23 cellular contexts compared by ENCODE assay signal in genomic region chr5:167726641-167727040, GRCh38.
A peak's percentile ranks its signal among the peaks of the same experiment; 100 is the strongest.
DNase-seq lines count a peak whose midpoint lies in the region; ATAC-seq, FAIRE-seq and TF ChIP-seq lines count a peak whose summit lies in the region.
"Had no signal": no experiment of that assay in that cellular context is flagged by ENCODE, and none has a peak within 500 bp of the region (broad histone marks: within the 10 kb centered on the region; RNA-seq: fewer than 3 reads in every experiment).

No MANE protein-coding gene starts in this region.

- TF ChIP-seq CTCF in GM23338 (conservative IDR thresholded peaks at IDR 0.05; ENCODE audit: low read depth in 2 of 2) (no peak), astrocyte (IDR thresholded peaks at IDR 0.05; ENCODE audit: insufficient read depth, low read depth, low read length) (no peak)

- H3K27me3 ChIP-seq in GM23338 (ENCODE audit: insufficient read depth), result no peaks in the 10 kb centered on the region
- no peaks in the 10 kb centered on the region for H3K27me3 ChIP-seq in astrocyte (ENCODE audit: insufficient read depth, low read length)
- H3K27me3 ChIP-seq: BE2C had no signal

- peak overlapping the region; percentile 76 for H3K27ac ChIP-seq in GM23338 (ENCODE audit: low read depth)
- H3K27ac ChIP-seq in astrocyte (ENCODE audit: low read depth, low read length), result no peak overlapping the region
- H3K27ac ChIP-seq: HL-60, KMS-11 had no signal

- H4K20me1 ChIP-seq in GM23338 (replicated peaks; ENCODE audit: insufficient read depth), result no peaks in the 10 kb centered on the region
- H4K20me1 ChIP-seq in astrocyte (ENCODE audit: insufficient read depth, low read length), result no peaks in the 10 kb centered on the region

- H3K27me3 Mint-ChIP-seq in GM23338 (ENCODE audit: insufficient read depth, low read depth, poor library complexity), result peaks cover 5% of the 10 kb centered on the region
- no peaks in the 10 kb centered on the region for H3K27me3 Mint-ChIP-seq in astrocyte (ENCODE audit: low read depth, unreplicated experiment)
- H3K27me3 Mint-ChIP-seq: CD4-positive, CD25-positive, alpha-beta regulatory T cell; CD8-positive, alpha-beta memory T cell had no signal

- H3K36me3 Mint-ChIP-seq in GM23338 (ENCODE audit: low read depth) (peaks cover 4% of the 10 kb centered on the region; the same call in 2 of the 3 replicates), astrocyte (ENCODE audit: low read depth, unreplicated experiment) (peaks cover 10% of the 10 kb centered on the region)
- H3K36me3 Mint-ChIP-seq: CD4-positive, CD25-positive, alpha-beta regulatory T cell; CD8-positive, alpha-beta memory T cell had no signal

- no peak overlapping the region for H3K4me3 ChIP-seq in GM23338
- no peak overlapping the region for H3K4me3 ChIP-seq in astrocyte (ENCODE audit: insufficient read depth, low read depth, low read length)
- H3K4me3 ChIP-seq: GM12878 had no signal

- H3K4me1 ChIP-seq in GM23338 (ENCODE audit: insufficient read depth), result peaks cover 43% of the 10 kb centered on the region
- peaks cover 11% of the 10 kb centered on the region for H3K4me1 ChIP-seq in astrocyte (ENCODE audit: insufficient read depth, low read length)
- H3K4me1 ChIP-seq: BE2C had no signal

- H3K9ac ChIP-seq in astrocyte (ENCODE audit: low read length), result no peak overlapping the region
- H3K9ac ChIP-seq: KMS-11 had no signal

- DNase-seq in AG20443 (ENCODE audit: low spot score), result peak; percentile 32
- peak; percentile 73 for DNase-seq in GM23338 (ENCODE audit: low spot score)
- peak; percentile 49 for DNase-seq in astrocyte (ENCODE audit: low read depth)
- peak; percentile 28 for DNase-seq in iPS DF 19.7 (ENCODE audit: low read depth, low spot score)
- no peak for DNase-seq in NCI-H2107 (lab: John Stamatoyannopoulos, UW)
- no peak for DNase-seq in stimulated activated CD8-positive, alpha-beta memory T cell treated with anti-CD3 and anti-CD28 coated beads, Interleukin-4, amount 100 ng/mL, for 48 hours
- no peak for DNase-seq in HCEC 1CT
- DNase-seq: 8988T; BE2C; C1 segment of cervical spinal cord; CD4-positive, CD25-positive, alpha-beta regulatory T cell; CD8-positive, alpha-beta memory T cell; COR-L47; DMS 273 treated with DMSO at 0.1 percent for 48 hours; DMS53; DND-41; GDM1; HFFc6 had no signal

- H3K27ac Mint-ChIP-seq in GM23338 (no peak overlapping the region), astrocyte (ENCODE audit: unreplicated experiment) (no peak overlapping the region)
- H3K27ac Mint-ChIP-seq: CD4-positive, CD25-positive, alpha-beta regulatory T cell; CD8-positive, alpha-beta memory T cell; HFFc6 had no signal

- H2AFZ ChIP-seq in GM23338 (no peak overlapping the region), astrocyte (ENCODE audit: low read depth, low read length) (no peak overlapping the region)

- H3K4me2 ChIP-seq in GM23338, result no peak overlapping the region
- H3K4me2 ChIP-seq in astrocyte (ENCODE audit: low read length), result no peak overlapping the region
- H3K4me2 ChIP-seq: KMS-11 had no signal

- FAIRE-seq in astrocyte (lab: Jason Lieb, UNC), result no peak
- FAIRE-seq: GM12878 had no signal

- H3K4me3 Mint-ChIP-seq in GM23338, result no peak overlapping the region
- no peak overlapping the region for H3K4me3 Mint-ChIP-seq in astrocyte (ENCODE audit: unreplicated experiment)
- H3K4me3 Mint-ChIP-seq: CD4-positive, CD25-positive, alpha-beta regulatory T cell; CD8-positive, alpha-beta memory T cell; HFFc6 had no signal

- no peaks in the 10 kb centered on the region for H3F3A ChIP-seq in GM23338 (replicated peaks; ENCODE audit: low read depth)

- no peaks in the 10 kb centered on the region for H3K9me2 ChIP-seq in GM23338 (ENCODE audit: insufficient read depth)

- H3K9me3 ChIP-seq in astrocyte (ENCODE audit: insufficient read depth, low read depth, low read length), result no peaks in the 10 kb centered on the region
- H3K9me3 ChIP-seq: BE2C had no signal

- peak; percentile 30; the same call in 2 of the 3 replicates for ATAC-seq in GM23338
- no peak for ATAC-seq in GM19452 (IDR thresholded peaks at IDR 0.05; ENCODE audit: unreplicated experiment)
- ATAC-seq: GM12878, HCT116 had no signal

- H3K79me2 ChIP-seq in GM23338 (replicated peaks; ENCODE audit: insufficient read depth) (no peaks in the 10 kb centered on the region), astrocyte (ENCODE audit: insufficient read depth, low read length) (no peaks in the 10 kb centered on the region)

- H3K9me3 Mint-ChIP-seq in GM23338, result no peaks in the 10 kb centered on the region
- no peaks in the 10 kb centered on the region for H3K9me3 Mint-ChIP-seq in astrocyte (ENCODE audit: unreplicated experiment)
- H3K9me3 Mint-ChIP-seq: HFFc6 had no signal

- H3K4me1 Mint-ChIP-seq in GM23338 (peaks cover 48% of the 10 kb centered on the region), astrocyte (ENCODE audit: low read depth, unreplicated experiment) (peaks cover 48% of the 10 kb centered on the region)

- no peaks in the 10 kb centered on the region for H3K36me3 ChIP-seq in GM23338 (ENCODE audit: insufficient read depth)
- H3K36me3 ChIP-seq in astrocyte (ENCODE audit: insufficient read depth, low read length), result no peaks in the 10 kb centered on the region
- H3K36me3 ChIP-seq: BE2C had no signal

TF ChIP-seq in GM23338, 12 proteins besides CTCF, POLR2A, EP300 and RAD21:
- TF ChIP-seq NANOG (IDR thresholded peaks at IDR 0.05; ENCODE audit: borderline replicate concordance) (peak; percentile 10; the same call in 1 of the 2 replicates), EZH2 (IDR thresholded peaks at IDR 0.05; ENCODE audit: low read depth, unreplicated experiment) (no peak), POLR2AphosphoS5 (IDR thresholded peaks at IDR 0.05; ENCODE audit: low read depth) (no peak), ZNF462 (CRISPR knock-in tag; IDR thresholded peaks at IDR 0.05) (0 out of 2 replicates have a peak, but pooled peaks have one; percentile 27), ZNF114 (CRISPR knock-in tag; IDR thresholded peaks at IDR 0.05) (0 out of 2 replicates have a peak, but pooled peaks have one; percentile 16)
TF ChIP-seq in GM23338: peak in this region for 3.

Comparison
In these comparisons a context has a peak if more than half of its experiments do, and no peak if none do; other contexts are left out.
1. DNase-seq: peak in AG20443 (single experiment), GM23338 (single experiment), astrocyte (single experiment) and iPS DF 19.7 (single experiment); none in NCI-H2107 (single experiment), stimulated activated CD8-positive, alpha-beta memory T cell treated with anti-CD3 and anti-CD28 coated beads, Interleukin-4, amount 100 ng/mL, for 48 hours (single experiment) and HCEC 1CT (single experiment).